ENCODE assay signal across 18 cellular contexts in genomic region chr10:66747451-66747850, GRCh38.
DNase-seq lines count a peak whose midpoint lies in the region; ATAC-seq, FAIRE-seq and TF ChIP-seq lines count a peak whose summit lies in the region.
"Had no signal": no experiment of that assay in that cellular context is flagged by ENCODE, and none has a peak within 500 bp of the region (broad histone marks: within the 10 kb centered on the region; RNA-seq: fewer than 3 reads in every experiment).

No MANE protein-coding gene starts in this region.

- in situ Hi-C loops in SK-MEL-5 (cut with HindIII; ENCODE audit: low pct_unique_long_range_greater_than_20kb, low sequenced_read_pairs) = no loop called here

- no peaks in the 10 kb centered on the region for H3K27me3 Mint-ChIP-seq in natural killer cell (ENCODE audit: low read depth in 2 of 2)
- H3K27me3 Mint-ChIP-seq: activated CD4-positive, alpha-beta T cell treated with anti-CD3 and anti-CD28 coated beads, Interleukin-2, amount 10 ng/mL, durations not matched to agents 24 days and 14 days; central memory CD8-positive, alpha-beta T cell; stimulated activated naive CD8-positive, alpha-beta T cell treated with anti-CD3 and anti-CD28 coated beads, Interleukin-15, Interleukin-2, amounts not matched to agents 100 ng/mL and 50 ng/mL, for 24 hours had no signal

- DNase-seq in H54 (ENCODE audit: insufficient read length, low spot score) (peak; percentile 53), SK-MEL-5 (ENCODE audit: low read depth, low spot score) (peak; percentile 2), fibroblast of mammary gland (ENCODE audit: low read depth) (peak; percentile 14), skeletal muscle cell (ENCODE audit: low read depth) (peak; percentile 65), stomach (no peak), natural killer cell (no peak), upper lobe of left lung (no peak)
- no peak for DNase-seq in activated CD4-positive, alpha-beta T cell treated with anti-CD3 and anti-CD28 coated beads for 4 hours
- DNase-seq: activated CD4-positive, alpha-beta T cell treated with anti-CD3 and anti-CD28 coated beads, Interleukin-2, amount 10 ng/mL, durations not matched to agents 24 days and 14 days; left ventricle myocardium superior; NCI-H1092; NCI-H526; stimulated activated CD4-positive, alpha-beta T cell treated with anti-CD3 and anti-CD28 coated beads, Interleukin-4, amount 100 ng/mL, for 24 hours had no signal

- H3K9me3 Mint-ChIP-seq in natural killer cell = peaks cover 10 to 18% of the 10 kb centered on the region in 2 donors
- H3K9me3 Mint-ChIP-seq: activated CD4-positive, alpha-beta T cell treated with anti-CD3 and anti-CD28 coated beads, Interleukin-2, amount 10 ng/mL, durations not matched to agents 24 days and 14 days; activated T-helper 2 cell treated with anti-CD3 and anti-CD28 coated beads, Interferon-gamma antibody, Interleukin-2, Interleukin-4, amounts not matched to agents 10 μg/mL and 5 μg/mL and 100 μg/mL, durations not matched to agents 14 hours and 24 hours and 36 hours had no signal

- FAIRE-seq in H54 (lab: Jason Lieb, UNC) = peak; percentile 100

- TF ChIP-seq CTCF in fibroblast of mammary gland (conservative IDR thresholded peaks at IDR 0.05; ENCODE audit: control insufficient read depth, insufficient read depth, low read depth, low read length) (no peak), stomach (IDR thresholded peaks at IDR 0.05) (no peak), natural killer cell (IDR thresholded peaks at IDR 0.05) (no peak), upper lobe of left lung (IDR thresholded peaks at IDR 0.05) (no peak)

- TF ChIP-seq EP300 in stomach (IDR thresholded peaks at IDR 0.05) (no peak), upper lobe of left lung (IDR thresholded peaks at IDR 0.05) (no peak)

- peaks cover 12% of the 10 kb centered on the region for H3K36me3 Mint-ChIP-seq in natural killer cell

- H3K36me3 ChIP-seq in stomach (no peaks in the 10 kb centered on the region), upper lobe of left lung (no peaks in the 10 kb centered on the region)
- H3K36me3 ChIP-seq: gastroesophageal sphincter had no signal

- WGBS in stomach, 5 donors = 77 to 89% (median 81%) methylated on average over 2 of the region's 2 CpGs
- WGBS in upper lobe of left lung, 2 donors = 80 to 90% methylated on average over 2 of the region's 2 CpGs

- intact Hi-C loops in stomach (cut with DNase I; ENCODE audit: low total_unique reads) (no loop called here), natural killer cell (cut with micrococcal nuclease) (no loop called here)

- H3K4me3 ChIP-seq in fibroblast of mammary gland (ENCODE audit: control insufficient read depth, low read depth, low read length) = no peak overlapping the region
- no peak overlapping the region for H3K4me3 ChIP-seq in skeletal muscle cell (ENCODE audit: low read depth, low read length)
- H3K4me3 ChIP-seq in stomach = no peak overlapping the region
- H3K4me3 ChIP-seq in upper lobe of left lung = no peak overlapping the region
- H3K4me3 ChIP-seq: gastroesophageal sphincter had no signal

- H3K27ac ChIP-seq in stomach (no peak overlapping the region), upper lobe of left lung (no peak overlapping the region)
- H3K27ac ChIP-seq: gastroesophageal sphincter, parathyroid adenoma had no signal

- H3K4me1 ChIP-seq in stomach (no peaks in the 10 kb centered on the region), upper lobe of left lung (no peaks in the 10 kb centered on the region)
- H3K4me1 ChIP-seq: gastroesophageal sphincter, parathyroid adenoma had no signal

- H3K27me3 ChIP-seq in stomach (no peaks in the 10 kb centered on the region), upper lobe of left lung (no peaks in the 10 kb centered on the region)
- H3K27me3 ChIP-seq: gastroesophageal sphincter had no signal

- ATAC-seq in natural killer cell (no peak), upper lobe of left lung (ENCODE audit: low FRiP score in 2 of 2) (no peak)
- ATAC-seq: gastroesophageal sphincter, left ventricle myocardium superior had no signal

- TF ChIP-seq POLR2A in H54 (IDR thresholded peaks at IDR 0.05; ENCODE audit: low read depth, low read length) (no peak), stomach (IDR thresholded peaks at IDR 0.05) (no peak), upper lobe of left lung (IDR thresholded peaks at IDR 0.05) (no peak)

- H3K9me3 ChIP-seq in stomach (no peaks in the 10 kb centered on the region), upper lobe of left lung (no peaks in the 10 kb centered on the region)
- H3K9me3 ChIP-seq: gastroesophageal sphincter had no signal

- H3K4me3 Mint-ChIP-seq in natural killer cell = no peak overlapping the region
- H3K4me3 Mint-ChIP-seq: activated CD4-positive, alpha-beta T cell treated with anti-CD3 and anti-CD28 coated beads, Interleukin-2, amount 10 ng/mL, durations not matched to agents 24 days and 14 days; central memory CD8-positive, alpha-beta T cell; stimulated activated naive CD8-positive, alpha-beta T cell treated with anti-CD3 and anti-CD28 coated beads, Interleukin-15, Interleukin-2, amounts not matched to agents 100 ng/mL and 50 ng/mL, for 24 hours had no signal

- no peaks in the 10 kb centered on the region for H3K4me1 Mint-ChIP-seq in natural killer cell
- H3K4me1 Mint-ChIP-seq: activated CD4-positive, alpha-beta T cell treated with anti-CD3 and anti-CD28 coated beads, Interleukin-2, amount 10 ng/mL, durations not matched to agents 24 days and 14 days; central memory CD8-positive, alpha-beta T cell had no signal

- H3K27ac Mint-ChIP-seq in natural killer cell = no peak overlapping the region
- H3K27ac Mint-ChIP-seq: activated CD4-positive, alpha-beta T cell treated with anti-CD3 and anti-CD28 coated beads, Interleukin-2, amount 10 ng/mL, durations not matched to agents 24 days and 14 days; activated T-helper 2 cell treated with anti-CD3 and anti-CD28 coated beads, Interferon-gamma antibody, Interleukin-2, Interleukin-4, amounts not matched to agents 10 μg/mL and 5 μg/mL and 100 μg/mL, durations not matched to agents 14 hours and 24 hours and 36 hours; stimulated activated naive CD8-positive, alpha-beta T cell treated with anti-CD3 and anti-CD28 coated beads, Interleukin-15, Interleukin-2, amounts not matched to agents 100 ng/mL and 50 ng/mL, for 24 hours had no signal

Comparison
In these comparisons a context has a peak if more than half of its experiments do, and no peak if none do; other contexts are left out.
1. DNase-seq: peak in H54 (single experiment), SK-MEL-5 (single experiment), fibroblast of mammary gland (single experiment) and skeletal muscle cell (single experiment); none in activated CD4-positive, alpha-beta T cell treated with anti-CD3 and anti-CD28 coated beads for 4 hours (0 of 2), stomach (single experiment), natural killer cell (single experiment) and upper lobe of left lung (0 of 2).